Comparison of ENCODE assay signal across 1 cellular context in genomic region chr1:202007279-202007678, GRCh38.
A peak's percentile ranks its signal among the peaks of the same experiment; 100 is the strongest.
TF ChIP-seq lines count a peak whose summit lies in the region.

No MANE protein-coding gene starts in this region.

TF ChIP-seq in H1, 55 proteins besides CTCF, POLR2A, EP300 and RAD21:
- no peak for TF ChIP-seq CREB1 (IDR thresholded peaks at IDR 0.05)
- TF ChIP-seq POLR2AphosphoS5 (IDR thresholded peaks at IDR 0.05; ENCODE audit: low read depth, low read length): 0 out of 2 replicates have a peak, but pooled peaks have one; percentile 10
- TF ChIP-seq SIN3A (conservative IDR thresholded peaks at IDR 0.05 in 1 of 2, IDR thresholded peaks at IDR 0.05 in 1 of 2; ENCODE audit: low read depth in 1 of 2, low read length in 2 of 2): no peak
TF ChIP-seq in H1: peak in this region for 1.
